10 cellular contexts compared by ENCODE assay signal in genomic region chr22:32802291-32802826, GRCh38. TPM values are rescaled to one million over a fixed set of nuclear protein-coding genes. Genes with fewer than 3 reads are reported as not detected.
A peak's percentile ranks its signal among the peaks of the same experiment; 100 is the strongest.
DNase-seq lines count a peak whose midpoint lies in the region; ATAC-seq, FAIRE-seq and TF ChIP-seq lines count a peak whose summit lies in the region.
"Had no signal": no experiment of that assay in that cellular context is flagged by ENCODE, and none has a peak within 500 bp of the region (broad histone marks: within the 10 kb centered on the region; RNA-seq: fewer than 3 reads in every experiment).

No MANE protein-coding gene starts in this region.

- H4K20me1 ChIP-seq in GM23338 (replicated peaks; ENCODE audit: insufficient read depth), result peaks cover 37% of the 10 kb centered on the region

- no peaks in the 10 kb centered on the region for H3K9me3 Mint-ChIP-seq in GM23338

- no peaks in the 10 kb centered on the region for H3K36me3 Mint-ChIP-seq in GM23338 (ENCODE audit: low read depth)

- H3K27ac ChIP-seq in GM23338 (ENCODE audit: low read depth), result no peak overlapping the region
- H3K27ac ChIP-seq in body of pancreas, result peak overlapping the region in 3 of 4 donors; percentile 18 to 49 (median 45)
- peak overlapping the region; percentile 87 to 91 for H3K27ac ChIP-seq in kidney (ENCODE audit: low read depth in 2 of 2, low read length in 2 of 2)

- TF ChIP-seq POLR2A in body of pancreas (IDR thresholded peaks at IDR 0.05), result no peak

- DNase-seq in GM23338 (ENCODE audit: low spot score) (no peak), body of pancreas (no peak), kidney (no peak), dermis blood vessel endothelial cell (no peak), DMS153 treated with DMSO at 0.1 percent for 48 hours (lab: John Stamatoyannopoulos, UW; ENCODE audit: unreplicated experiment) (no peak), NCI-H2171 (lab: John Stamatoyannopoulos, UW) (no peak)
- DNase-seq: HCEC 1CT; stimulated activated CD4-positive, alpha-beta T cell treated with anti-CD3 and anti-CD28 coated beads, Interleukin-4, amount 100 ng/mL, for 24 hours had no signal

- H3K4me1 ChIP-seq in GM23338 (ENCODE audit: insufficient read depth) (peaks cover 31% of the 10 kb centered on the region), body of pancreas (peaks cover 12% of the 10 kb centered on the region), kidney (ENCODE audit: control insufficient read depth in 1 of 2, insufficient read depth in 1 of 2, low read depth in 1 of 2, low read length in 2 of 2) (peaks cover 0 to 11% of the 10 kb centered on the region in 2 donors), skeletal muscle satellite cell (ENCODE audit: control insufficient read depth, insufficient read depth, low read length) (peaks cover 31% of the 10 kb centered on the region)

- no peaks in the 10 kb centered on the region for H3F3A ChIP-seq in GM23338 (replicated peaks; ENCODE audit: low read depth)

- H3K9ac ChIP-seq in kidney (ENCODE audit: low read length in 2 of 2), result peak overlapping the region; percentile 79 to 97
- peak overlapping the region; percentile 71 for H3K9ac ChIP-seq in skeletal muscle satellite cell (ENCODE audit: low read depth, low read length)

- H3K79me2 ChIP-seq in GM23338 (replicated peaks; ENCODE audit: insufficient read depth), result no peaks in the 10 kb centered on the region; the same call in 1 of the 2 replicates

- no peak for FAIRE-seq in kidney (lab: Jason Lieb, UNC)

- H2AFZ ChIP-seq in GM23338, result no peak overlapping the region

- ATAC-seq in GM23338, result no peak
- ATAC-seq in body of pancreas, result no peak
- ATAC-seq in GM21360 (IDR thresholded peaks at IDR 0.05; ENCODE audit: unreplicated experiment), result no peak

- TF ChIP-seq CTCF in GM23338 (conservative IDR thresholded peaks at IDR 0.05; ENCODE audit: low read depth in 2 of 2), result no peak
- TF ChIP-seq CTCF in body of pancreas (IDR thresholded peaks at IDR 0.05), result no peak
- TF ChIP-seq CTCF in kidney (IDR thresholded peaks at IDR 0.05; ENCODE audit: borderline replicate concordance, extremely low read depth, insufficient read depth), result no peak

- H3K4me3 ChIP-seq in GM23338 (peak overlapping the region; percentile 72), body of pancreas (no peak overlapping the region), kidney (ENCODE audit: low read length in 2 of 2) (peak overlapping the region; percentile 86 to 88), skeletal muscle satellite cell (ENCODE audit: low read length) (peak overlapping the region; percentile 74)

- H3K4me3 Mint-ChIP-seq in GM23338, result peak overlapping the region; percentile 75

- H3K9me3 ChIP-seq in body of pancreas, result no peaks in the 10 kb centered on the region
- no peaks in the 10 kb centered on the region for H3K9me3 ChIP-seq in kidney (ENCODE audit: control insufficient read depth in 1 of 2, low read length in 2 of 2)
- no peaks in the 10 kb centered on the region for H3K9me3 ChIP-seq in skeletal muscle satellite cell (replicated peaks; ENCODE audit: low read length)

- 10 to 12% methylated on average over 12 of the region's 12 CpGs for WGBS in body of pancreas, 2 donors

- peaks cover 45% of the 10 kb centered on the region for H3K4me1 Mint-ChIP-seq in GM23338

- peak overlapping the region; percentile 93 for H3K4me2 ChIP-seq in GM23338
- H3K4me2 ChIP-seq in skeletal muscle satellite cell (ENCODE audit: low read length), result peak overlapping the region; percentile 90

- H3K27ac Mint-ChIP-seq in GM23338, result no peak overlapping the region

- no peaks in the 10 kb centered on the region for H3K9me2 ChIP-seq in GM23338 (ENCODE audit: insufficient read depth)

- H3K27me3 ChIP-seq in GM23338 (ENCODE audit: insufficient read depth), result peaks cover 35% of the 10 kb centered on the region
- H3K27me3 ChIP-seq in body of pancreas, result peaks cover 0 to 12% of the 10 kb centered on the region in 2 donors
- no peaks in the 10 kb centered on the region for H3K27me3 ChIP-seq in skeletal muscle satellite cell (ENCODE audit: control insufficient read depth, insufficient read depth, low read length)

- H3K27me3 Mint-ChIP-seq in GM23338 (ENCODE audit: insufficient read depth, low read depth, poor library complexity), result peaks cover 38% of the 10 kb centered on the region

- H3K36me3 ChIP-seq in GM23338 (ENCODE audit: insufficient read depth) (no peaks in the 10 kb centered on the region), body of pancreas (replicated peaks in 1 of 2; ENCODE audit: insufficient read depth in 1 of 2, low read depth in 2 of 2) (no peaks in the 10 kb centered on the region), kidney (ENCODE audit: control insufficient read depth in 1 of 2, insufficient read depth in 2 of 2, low read length in 2 of 2) (no peaks in the 10 kb centered on the region), skeletal muscle satellite cell (ENCODE audit: insufficient read depth, low read length) (no peaks in the 10 kb centered on the region)

- intact Hi-C loops in body of pancreas (cut with DNase I) (loop anchor here (10.0 kb wide), 1 partner anchor 268 kb away; no protein-coding TSS in a partner anchor), kidney (cut with DNase I) (loop anchor here (10.0 kb wide), 1 partner anchor 192 kb away; no protein-coding TSS in a partner anchor)

TF ChIP-seq in GM23338, 12 proteins besides CTCF, POLR2A, EP300 and RAD21:
- no peak for TF ChIP-seq POLR2AphosphoS5 (IDR thresholded peaks at IDR 0.05; ENCODE audit: low read depth)
- TF ChIP-seq EZH2 (IDR thresholded peaks at IDR 0.05; ENCODE audit: low read depth, unreplicated experiment), result peak; percentile 20

RNA-seq across cellular contexts. Expression of gene TIMP3, which starts 0.9 kb away (rescaled TPM):
- total RNA-seq in GM23338 (2014; rRNA removed; shearing (Covaris generic)), result 1.4 and 1.9 TPM in 2 replicates
- polyA plus RNA-seq in GM23338 (2016; fragmentation: Nextera tagmentation; extraction: Ambion mirVana), result 3.5 and 4.3 TPM in 2 replicates
- total RNA-seq in body of pancreas, result 100 to 1,000 TPM; 149 to 280 TPM
- 818 TPM for total RNA-seq in kidney
- 198 TPM for polyA plus RNA-seq in kidney (ENCODE audit: insufficient read depth, low read depth, low replicate concordance)
- total RNA-seq in skeletal muscle satellite cell (2012; rRNA removed), result 53.0 and 56.8 TPM in 2 replicates
- 197 and 203 TPM in 2 replicates for total RNA-seq in dermis blood vessel endothelial cell

Comparison
In these comparisons a context has a peak if more than half of its experiments do, and no peak if none do; other contexts are left out.
1. H3K4me3 ChIP-seq: peak in GM23338 (single experiment), kidney (2 of 2) and skeletal muscle satellite cell (single experiment); none in body of pancreas (0 of 2).
2. RNA of gene TIMP3, which starts 0.9 kb away (total RNA-seq): 818 TPM in kidney (single experiment), 149 to 280 TPM in body of pancreas and 197 to 203 TPM in dermis blood vessel endothelial cell; 1.4 to 1.9 TPM in GM23338; every median in the first group is over 10 times any median in the second.